1 cellular context compared by ENCODE assay signal in genomic region chr19:17336872-17337674, GRCh38.
A peak's percentile ranks its signal among the peaks of the same experiment; 100 is the strongest.
TF ChIP-seq lines count a peak whose summit lies in the region.

GTPBP3 (plus strand) TSS chr19:17337553; CDS start chr19:17337612, 59 bp downstream.

TF ChIP-seq in K562, 482 proteins besides CTCF, POLR2A, EP300 and RAD21 (continued from another document and continues in another):
- TF ChIP-seq MGA (IDR thresholded peaks at IDR 0.05) (peak; percentile 92), ZNF668 (CRISPR knock-in tag; IDR thresholded peaks at IDR 0.05) (no peak), TAF1 (IDR thresholded peaks at IDR 0.05; ENCODE audit: control insufficient read depth, extremely low read depth, insufficient read depth, low read length, severe bottlenecking) (peak; percentile 56), ZBTB5 (IDR thresholded peaks at IDR 0.05) (peak; percentile 69; the same call in 1 of the 2 replicates), ZNF143 (CRISPR knock-in tag; IDR thresholded peaks at IDR 0.05) (no peak), MECOM (CRISPR knock-in tag; IDR thresholded peaks at IDR 0.05) (peak; percentile 67; the same call in 1 of the 2 replicates), ZFP36 (IDR thresholded peaks at IDR 0.05; ENCODE audit: low read depth, low read length, partially characterized antibody) (peak; percentile 100), LARP7 (IDR thresholded peaks at IDR 0.05) (0 out of 2 replicates have a peak, but pooled peaks have one; percentile 68), ZNF740 (CRISPR knock-in tag; IDR thresholded peaks at IDR 0.05) (peak; percentile 73), ZNF740 (tag; IDR thresholded peaks at IDR 0.05) (no peak), ARID1B (IDR thresholded peaks at IDR 0.05) (peak; percentile 51; the same call in 1 of the 2 replicates), ID3 (CRISPR knock-in tag; IDR thresholded peaks at IDR 0.05) (no peak), ID3 (tag; IDR thresholded peaks at IDR 0.05) (peak; percentile 80), ETV5 (CRISPR knock-in tag; IDR thresholded peaks at IDR 0.05; ENCODE audit: low read depth) (0 out of 2 replicates have a peak, but pooled peaks have one; percentile 74), ZNF274 (IDR thresholded peaks at IDR 0.05; ENCODE audit: borderline replicate concordance, low read depth, low read length) (no peak), XRCC3 (IDR thresholded peaks at IDR 0.05) (no peak), SREBF1 (IDR thresholded peaks at IDR 0.05; ENCODE audit: borderline replicate concordance, low read depth, low read length) (no peak; the same call in 1 of the 2 replicates), ATF4 (CRISPR knock-in tag; IDR thresholded peaks at IDR 0.05) (no peak), E4F1 (CRISPR knock-in tag; IDR thresholded peaks at IDR 0.05; ENCODE audit: borderline replicate concordance) (no peak), ZNF75A (CRISPR knock-in tag; IDR thresholded peaks at IDR 0.05) (no peak), XRCC4 (IDR thresholded peaks at IDR 0.05; ENCODE audit: extremely low read depth, insufficient read depth, insufficient read length) (no peak), ZNF12 (CRISPR knock-in tag; IDR thresholded peaks at IDR 0.05) (0 out of 2 replicates have a peak, but pooled peaks have one; percentile 57), BRD9 (IDR thresholded peaks at IDR 0.05; ENCODE audit: low read depth, partially characterized antibody) (peak; percentile 87), ZKSCAN1 (IDR thresholded peaks at IDR 0.05; ENCODE audit: low read depth, low read length) (no peak; the same call in 1 of the 2 replicates), PTBP1 (IDR thresholded peaks at IDR 0.05; ENCODE audit: low read depth, low read length) (peak; percentile 77), THAP7 (CRISPR knock-in tag; IDR thresholded peaks at IDR 0.05) (peak; percentile 74; the same call in 1 of the 2 replicates), HDGF (IDR thresholded peaks at IDR 0.05) (peak; percentile 69; the same call in 1 of the 2 replicates), ERF (CRISPR knock-in tag; IDR thresholded peaks at IDR 0.05) (no peak; the same call in 1 of the 2 replicates), ZNF395 (CRISPR knock-in tag; IDR thresholded peaks at IDR 0.05) (peak; percentile 84; the same call in 1 of the 2 replicates), NCOR1 (IDR thresholded peaks at IDR 0.05) (no peak), CAMTA2 (CRISPR knock-in tag; conservative IDR thresholded peaks at IDR 0.05) (0 out of 2 replicates have a peak, but pooled peaks have one; percentile 34), SNIP1 (IDR thresholded peaks at IDR 0.05; ENCODE audit: low read depth) (peak; percentile 53), ZBTB2 (IDR thresholded peaks at IDR 0.05) (peak; percentile 22; the same call in 1 of the 2 replicates), ILF3 (IDR thresholded peaks at IDR 0.05; ENCODE audit: borderline replicate concordance) (no peak)
